In genomic region chrX:135437867-135438733, GRCh38 we compare ENCODE assay signal across 1 cellular context.
TF ChIP-seq lines count a peak whose summit lies in the region.

No MANE protein-coding gene starts in this region.

TF ChIP-seq in GM23338, 12 proteins besides CTCF, POLR2A, EP300 and RAD21 (continued from another document):
- TF ChIP-seq, protein P1, sequence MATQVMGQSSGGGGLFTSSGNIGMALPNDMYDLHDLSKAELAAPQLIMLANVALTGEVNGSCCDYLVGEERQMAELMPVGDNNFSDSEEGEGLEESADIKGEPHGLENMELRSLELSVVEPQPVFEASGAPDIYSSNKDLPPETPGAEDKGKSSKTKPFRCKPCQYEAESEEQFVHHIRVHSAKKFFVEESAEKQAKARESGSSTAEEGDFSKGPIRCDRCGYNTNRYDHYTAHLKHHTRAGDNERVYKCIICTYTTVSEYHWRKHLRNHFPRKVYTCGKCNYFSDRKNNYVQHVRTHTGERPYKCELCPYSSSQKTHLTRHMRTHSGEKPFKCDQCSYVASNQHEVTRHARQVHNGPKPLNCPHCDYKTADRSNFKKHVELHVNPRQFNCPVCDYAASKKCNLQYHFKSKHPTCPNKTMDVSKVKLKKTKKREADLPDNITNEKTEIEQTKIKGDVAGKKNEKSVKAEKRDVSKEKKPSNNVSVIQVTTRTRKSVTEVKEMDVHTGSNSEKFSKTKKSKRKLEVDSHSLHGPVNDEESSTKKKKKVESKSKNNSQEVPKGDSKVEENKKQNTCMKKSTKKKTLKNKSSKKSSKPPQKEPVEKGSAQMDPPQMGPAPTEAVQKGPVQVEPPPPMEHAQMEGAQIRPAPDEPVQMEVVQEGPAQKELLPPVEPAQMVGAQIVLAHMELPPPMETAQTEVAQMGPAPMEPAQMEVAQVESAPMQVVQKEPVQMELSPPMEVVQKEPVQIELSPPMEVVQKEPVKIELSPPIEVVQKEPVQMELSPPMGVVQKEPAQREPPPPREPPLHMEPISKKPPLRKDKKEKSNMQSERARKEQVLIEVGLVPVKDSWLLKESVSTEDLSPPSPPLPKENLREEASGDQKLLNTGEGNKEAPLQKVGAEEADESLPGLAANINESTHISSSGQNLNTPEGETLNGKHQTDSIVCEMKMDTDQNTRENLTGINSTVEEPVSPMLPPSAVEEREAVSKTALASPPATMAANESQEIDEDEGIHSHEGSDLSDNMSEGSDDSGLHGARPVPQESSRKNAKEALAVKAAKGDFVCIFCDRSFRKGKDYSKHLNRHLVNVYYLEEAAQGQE (IDR thresholded peaks at IDR 0.05; ENCODE audit: unreplicated experiment), result no peak
- TF ChIP-seq ZNF331 (CRISPR knock-in tag; IDR thresholded peaks at IDR 0.05; ENCODE audit: low read depth), result no peak
